ENCODE assay signal across 8 cellular contexts in genomic region chr2:98487806-98488189, GRCh38. TPM values are rescaled to one million over a fixed set of nuclear protein-coding genes. Genes with fewer than 3 reads are reported as not detected.
DNase-seq lines count a peak whose midpoint lies in the region; ATAC-seq and TF ChIP-seq lines count a peak whose summit lies in the region.

No MANE protein-coding gene starts in this region.

- H3K27me3 Mint-ChIP-seq in naive thymus-derived CD4-positive, alpha-beta T cell = no peaks in the 10 kb centered on the region

- no peaks in the 10 kb centered on the region for H3K9me3 ChIP-seq in breast epithelium
- no peaks in the 10 kb centered on the region for H3K9me3 ChIP-seq in naive thymus-derived CD4-positive, alpha-beta T cell (ENCODE audit: control insufficient read depth in 2 of 3, low read length in 3 of 3)

- POLR2A ChIA-PET in naive thymus-derived CD4-positive, alpha-beta T cell (lab: Charles Lee) = interaction anchor here (0.6 to 4.5 kb wide), 4 partner anchors 9 to 43 kb away, joined by 3 to 34 read pairs (median 6); partner anchors contain the start of gene INPP4A

- H3K9me3 Mint-ChIP-seq in naive thymus-derived CD4-positive, alpha-beta T cell = no peaks in the 10 kb centered on the region

- H3K4me1 ChIP-seq in breast epithelium = no peaks in the 10 kb centered on the region
- H3K4me1 ChIP-seq in naive thymus-derived CD4-positive, alpha-beta T cell (ENCODE audit: control insufficient read depth in 2 of 2, insufficient read depth in 2 of 2, low read length in 2 of 2) = peaks cover 71 to 79% of the 10 kb centered on the region in 2 donors

- intact Hi-C loops in breast epithelium (cut with DNase I; ENCODE audit: low total_unique reads) = no loop called here
- intact Hi-C loops in naive thymus-derived CD4-positive, alpha-beta T cell (cut with micrococcal nuclease) = loop anchor here (1.0 to 10.0 kb wide), 5 partner anchors 17 to 773 kb away; partner anchors contain the start of gene ZAP70 (in 1 of the 2)

- H3K27me3 ChIP-seq in breast epithelium = no peaks in the 10 kb centered on the region
- no peaks in the 10 kb centered on the region for H3K27me3 ChIP-seq in naive thymus-derived CD4-positive, alpha-beta T cell (ENCODE audit: control insufficient read depth in 2 of 2, insufficient read depth in 2 of 2, low read length in 2 of 2)

- ATAC-seq in GM19438 (IDR thresholded peaks at IDR 0.05; ENCODE audit: low read depth, unreplicated experiment) (peak; percentile 53), HG03354 (IDR thresholded peaks at IDR 0.05; ENCODE audit: poor library complexity, severe bottlenecking, unreplicated experiment) (peak; percentile 67)
- ATAC-seq in naive thymus-derived CD4-positive, alpha-beta T cell = peak; percentile 90

- TF ChIP-seq POLR2A in breast epithelium (IDR thresholded peaks at IDR 0.05) = no peak

- TF ChIP-seq CTCF in GM10266 (IDR thresholded peaks at IDR 0.05; ENCODE audit: control insufficient read depth, insufficient read depth, low read depth, missing control alignments) (peak; percentile 14), breast epithelium (IDR thresholded peaks at IDR 0.05) (peak in 2 of 3 donors; percentile 16 to 28)

- H3K4me3 ChIP-seq in breast epithelium = no peak overlapping the region
- no peak overlapping the region for H3K4me3 ChIP-seq in naive thymus-derived CD4-positive, alpha-beta T cell (ENCODE audit: low read length)

- peak overlapping the region; percentile 38 to 93 (median 75) for H3K27ac Mint-ChIP-seq in naive thymus-derived CD4-positive, alpha-beta T cell

- H3K4me1 Mint-ChIP-seq in naive thymus-derived CD4-positive, alpha-beta T cell = peaks cover 57 to 100% (median 99%) of the 10 kb centered on the region in 7 donors

- H3K36me3 Mint-ChIP-seq in naive thymus-derived CD4-positive, alpha-beta T cell = peaks cover 0 to 33% (median 10%) of the 10 kb centered on the region in 5 donors

- no peaks in the 10 kb centered on the region for H3K36me3 ChIP-seq in breast epithelium
- peaks cover 0 to 17% (median 0%) of the 10 kb centered on the region in 3 experiments for H3K36me3 ChIP-seq in naive thymus-derived CD4-positive, alpha-beta T cell (ENCODE audit: control insufficient read depth in 2 of 3, insufficient read depth in 3 of 3, low read length in 3 of 3)

- H3K27ac ChIP-seq in breast epithelium = peak overlapping the region; percentile 21 to 87
- H3K27ac ChIP-seq in naive thymus-derived CD4-positive, alpha-beta T cell (ENCODE audit: low read depth, low read length) = peak overlapping the region; percentile 23

- peak; percentile 56 for DNase-seq in GM10266 (ENCODE audit: extremely low spot score)
- DNase-seq in SHP77 (lab: John Stamatoyannopoulos, UW) = peak; percentile 19 to 37
- DNase-seq in breast epithelium (ENCODE audit: low spot score in 2 of 2) = no peak
- peak in 7 of 9 donors; percentile 49 to 68 (median 59) for DNase-seq in naive thymus-derived CD4-positive, alpha-beta T cell
- no peak for DNase-seq in dedifferentiated amniotic fluid mesenchymal stem cell (ENCODE audit: extremely low spot score)
- DNase-seq in cerebellar nuclear complex (lab: John Stamatoyannopoulos, UW) = no peak

- CTCF ChIA-PET in naive thymus-derived CD4-positive, alpha-beta T cell (lab: Charles Lee) = interaction anchor here (0.6 to 2.6 kb wide), 17 partner anchors 9 to 1680 kb away, joined by 3 to 26 read pairs (median 5); no protein-coding TSS in a partner anchor

- peak overlapping the region; percentile 16 to 82 (median 58) for H3K4me3 Mint-ChIP-seq in naive thymus-derived CD4-positive, alpha-beta T cell

RNA-seq across cellular contexts. Expression of gene INPP4A, which starts 43.1 kb away (rescaled TPM):
- total RNA-seq in breast epithelium = 10 to 100 TPM; 22.6 to 35.4 (median 25.8) TPM
- 100 to 1,000 TPM; 126 to 165 (median 157) TPM for total RNA-seq in naive thymus-derived CD4-positive, alpha-beta T cell
- 10 to 100 TPM; 51.4 to 75.4 TPM for polyA plus RNA-seq in naive thymus-derived CD4-positive, alpha-beta T cell

Comparison
In these comparisons a context has a peak if more than half of its experiments do, and no peak if none do; other contexts are left out.
1. DNase-seq: peak in GM10266 (single experiment), SHP77 (2 of 2) and naive thymus-derived CD4-positive, alpha-beta T cell (7 of 9); none in breast epithelium (0 of 2), dedifferentiated amniotic fluid mesenchymal stem cell (single experiment) and cerebellar nuclear complex (0 of 2).
2. Peak in every context shown above with its lines, with median percentiles within 50 percentile points of each other: ATAC-seq.